ENCODE assay signal across 16 cellular contexts in the genomic region with DNA sequence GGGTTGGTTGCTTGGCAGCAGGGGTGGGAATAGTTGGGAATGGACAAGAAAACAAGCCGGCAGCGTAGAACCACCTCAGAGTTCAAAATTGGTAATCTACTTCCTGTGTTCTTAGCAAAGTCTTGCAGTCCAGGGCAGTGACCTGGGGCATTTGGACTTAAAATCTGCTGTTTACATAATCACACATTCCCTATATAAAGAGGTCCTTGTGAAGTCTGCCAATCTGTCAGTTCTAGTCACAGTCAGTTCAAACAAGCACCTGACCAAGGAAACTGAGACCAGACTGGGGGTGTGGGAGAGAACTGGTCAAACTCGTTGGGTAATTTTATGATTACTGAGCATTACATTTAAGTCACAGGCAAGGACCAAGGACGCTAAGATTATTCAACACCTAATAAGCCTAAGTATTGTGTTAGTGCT.
DNase-seq lines count a peak whose midpoint lies in the region; ATAC-seq and TF ChIP-seq lines count a peak whose summit lies in the region.
"Had no signal": no experiment of that assay in that cellular context is flagged by ENCODE, and none has a peak within 500 bp of the region (broad histone marks: within the 10 kb centered on the region; RNA-seq: fewer than 3 reads in every experiment).

No MANE protein-coding gene starts in this region.

- no peak overlapping the region for H2AFZ ChIP-seq in hepatocyte

- 33% methylated on average over 4 of the region's 4 CpGs for WGBS in hepatocyte (ENCODE audit: low lambda C conversion rate, missing lambda C conversion rate)
- 60 to 75% (median 61%) methylated on average over 4 of the region's 4 CpGs for WGBS in psoas muscle, 3 donors
- no CpG with 5 or more reads among the region's 4 CpGs for WGBS in mesendoderm (ENCODE audit: extremely low coverage, insufficient coverage, low lambda C conversion rate)

- H3K79me1 ChIP-seq in mesendoderm (ENCODE audit: low read length), result no peaks in the 10 kb centered on the region

- peak overlapping the region; percentile 21 for H3K4me2 ChIP-seq in hepatocyte
- no peak overlapping the region for H3K4me2 ChIP-seq in mesendoderm (ENCODE audit: low read length)

- H3K4me3 Mint-ChIP-seq in stimulated activated effector memory CD8-positive, alpha-beta T cell treated with anti-CD3 and anti-CD28 coated beads, Interleukin-12 subunit alpha, Interleukin-12 subunit beta, amount 100 ng/mL, for 72 hours, result no peak overlapping the region
- H3K4me3 Mint-ChIP-seq: activated CD8-positive, alpha-beta memory T cell treated with anti-CD3 and anti-CD28 coated beads, Interleukin-2, amount 10 ng/mL, durations not matched to agents 7 days and 5 days; activated naive CD4-positive, alpha-beta T cell treated with anti-CD3 and anti-CD28 coated beads, Interleukin-2, amount 10 ng/mL, durations not matched to agents 7 days and 5 days had no signal

- no peaks in the 10 kb centered on the region for H3K4me1 Mint-ChIP-seq in stimulated activated effector memory CD8-positive, alpha-beta T cell treated with anti-CD3 and anti-CD28 coated beads, Interleukin-12 subunit alpha, Interleukin-12 subunit beta, amount 100 ng/mL, for 72 hours
- H3K4me1 Mint-ChIP-seq: activated CD8-positive, alpha-beta memory T cell treated with anti-CD3 and anti-CD28 coated beads, Interleukin-2, amount 10 ng/mL, durations not matched to agents 7 days and 5 days; activated naive CD4-positive, alpha-beta T cell treated with anti-CD3 and anti-CD28 coated beads, Interleukin-2, amount 10 ng/mL, durations not matched to agents 7 days and 5 days had no signal

- in situ Hi-C loops in T47D (cut with HindIII; ENCODE audit: low pct_unique_long_range_greater_than_20kb, low sequenced_read_pairs), result no loop called here

- H3K9me3 Mint-ChIP-seq in stimulated activated effector memory CD8-positive, alpha-beta T cell treated with anti-CD3 and anti-CD28 coated beads, Interleukin-12 subunit alpha, Interleukin-12 subunit beta, amount 100 ng/mL, for 72 hours, result no peaks in the 10 kb centered on the region
- H3K9me3 Mint-ChIP-seq: activated naive CD4-positive, alpha-beta T cell treated with anti-CD3 and anti-CD28 coated beads, Interleukin-2, amount 10 ng/mL, durations not matched to agents 7 days and 5 days had no signal

- no peak overlapping the region for H4K8ac ChIP-seq in mesendoderm (ENCODE audit: low read depth, low read length)

- TF ChIP-seq CTCF in hepatocyte (IDR thresholded peaks at IDR 0.05; ENCODE audit: poor library complexity) (no peak), psoas muscle (IDR thresholded peaks at IDR 0.05) (no peak)

- no peak overlapping the region for H2AK5ac ChIP-seq in mesendoderm (ENCODE audit: low read length)

- H3K27ac Mint-ChIP-seq in stimulated activated effector memory CD8-positive, alpha-beta T cell treated with anti-CD3 and anti-CD28 coated beads, Interleukin-12 subunit alpha, Interleukin-12 subunit beta, amount 100 ng/mL, for 72 hours, result no peak overlapping the region
- H3K27ac Mint-ChIP-seq: activated CD8-positive, alpha-beta memory T cell treated with anti-CD3 and anti-CD28 coated beads, Interleukin-2, amount 10 ng/mL, durations not matched to agents 7 days and 5 days; activated naive CD4-positive, alpha-beta T cell treated with anti-CD3 and anti-CD28 coated beads, Interleukin-2, amount 10 ng/mL, durations not matched to agents 7 days and 5 days had no signal

- DNase-seq in DMS53 (lab: John Stamatoyannopoulos, UW), result peak; percentile 68
- DNase-seq in T47D (ENCODE audit: low read depth in 1 of 2, low spot score in 1 of 2), result peak; percentile 71 to 95
- peak; percentile 25 for DNase-seq in hepatocyte (ENCODE audit: low spot score)
- no peak for DNase-seq in psoas muscle
- no peak for DNase-seq in mesendoderm
- no peak for DNase-seq in hippocampal formation (lab: John Stamatoyannopoulos, UW)
- no peak for DNase-seq in stimulated activated effector memory CD8-positive, alpha-beta T cell treated with anti-CD3 and anti-CD28 coated beads, Interleukin-12 subunit alpha, Interleukin-12 subunit beta, amount 100 ng/mL, for 72 hours (ENCODE audit: low spot score in 2 of 2)
- DNase-seq: activated CD8-positive, alpha-beta memory T cell treated with anti-CD3 and anti-CD28 coated beads, Interleukin-2, amount 10 ng/mL, durations not matched to agents 7 days and 5 days; activated naive CD4-positive, alpha-beta T cell treated with anti-CD3 and anti-CD28 coated beads, Interleukin-2, amount 10 ng/mL, durations not matched to agents 7 days and 5 days; BE2C; kidney glomerular epithelial cell; NCI-H1417 treated with DMSO at 0.1 percent for 48 hours; NCI-H524 treated with DMSO at 0.1 percent for 48 hours; SJCRH30; stimulated activated CD8-positive, alpha-beta memory T cell treated with anti-CD3 and anti-CD28 coated beads, Interleukin-4, amount 100 ng/mL, for 48 hours had no signal

- peaks cover 2% of the 10 kb centered on the region for H3K79me2 ChIP-seq in hepatocyte
- H3K79me2 ChIP-seq in mesendoderm (ENCODE audit: control insufficient read depth, insufficient read depth, low read length), result no peaks in the 10 kb centered on the region

- no peak overlapping the region for H2BK15ac ChIP-seq in mesendoderm (replicated peaks; ENCODE audit: low read depth)

- no peaks in the 10 kb centered on the region for H3K36me3 ChIP-seq in hepatocyte (replicated peaks; ENCODE audit: insufficient read depth, low read depth)
- no peaks in the 10 kb centered on the region for H3K36me3 ChIP-seq in psoas muscle (ENCODE audit: insufficient read depth in 1 of 2, low read depth in 1 of 2)
- H3K36me3 ChIP-seq in mesendoderm (ENCODE audit: control insufficient read depth, insufficient read depth, low read length), result no peaks in the 10 kb centered on the region
- H3K36me3 ChIP-seq: BE2C, SJCRH30 had no signal

- no peaks in the 10 kb centered on the region for H3K9me3 ChIP-seq in hepatocyte (ENCODE audit: low read depth)
- no peaks in the 10 kb centered on the region for H3K9me3 ChIP-seq in psoas muscle
- H3K9me3 ChIP-seq: BE2C, SJCRH30 had no signal

- no peak overlapping the region for H3K23ac ChIP-seq in mesendoderm (ENCODE audit: low read length)

- ATAC-seq in psoas muscle (no peak), GM18873 (IDR thresholded peaks at IDR 0.05; ENCODE audit: low FRiP score, unreplicated experiment) (no peak)
- no peak for ATAC-seq in stimulated activated effector memory CD8-positive, alpha-beta T cell treated with anti-CD3 and anti-CD28 coated beads, Interleukin-12 subunit alpha, Interleukin-12 subunit beta, amount 100 ng/mL, for 72 hours
- ATAC-seq: activated CD8-positive, alpha-beta memory T cell treated with anti-CD3 and anti-CD28 coated beads, Interleukin-2, amount 10 ng/mL, durations not matched to agents 7 days and 5 days had no signal

- H3K18ac ChIP-seq in mesendoderm (ENCODE audit: low read length), result no peak overlapping the region

- H3K4me1 ChIP-seq in hepatocyte (ENCODE audit: insufficient read depth) (peaks cover 40% of the 10 kb centered on the region), psoas muscle (peaks cover 53% of the 10 kb centered on the region), mesendoderm (ENCODE audit: control insufficient read depth, low read depth, low read length) (no peaks in the 10 kb centered on the region)
- H3K4me1 ChIP-seq: BE2C had no signal

- no peaks in the 10 kb centered on the region for H3K9me2 ChIP-seq in hepatocyte (replicated peaks; ENCODE audit: insufficient read depth)

- H2BK120ac ChIP-seq in mesendoderm (ENCODE audit: low read depth, low read length), result no peak overlapping the region

- H3K4me3 ChIP-seq in hepatocyte (no peak overlapping the region), psoas muscle (no peak overlapping the region), mesendoderm (ENCODE audit: low read length) (no peak overlapping the region)
- H3K4me3 ChIP-seq: SJCRH30 had no signal

- H2BK5ac ChIP-seq in mesendoderm (ENCODE audit: low read length), result no peak overlapping the region

- H3K4ac ChIP-seq in mesendoderm (ENCODE audit: low read depth, low read length), result no peak overlapping the region

- no peak overlapping the region for H3K9ac ChIP-seq in mesendoderm (ENCODE audit: low read length)

- no peak overlapping the region for H4K5ac ChIP-seq in mesendoderm (ENCODE audit: low read length)

- H4K20me1 ChIP-seq in hepatocyte (ENCODE audit: insufficient read depth, poor library complexity, severe bottlenecking), result no peaks in the 10 kb centered on the region

- no peak overlapping the region for H3K56ac ChIP-seq in mesendoderm (ENCODE audit: low read length)

- H3K27ac ChIP-seq in hepatocyte, result peak overlapping the region; percentile 45
- H3K27ac ChIP-seq in psoas muscle, result peak overlapping the region; percentile 20
- no peak overlapping the region for H3K27ac ChIP-seq in mesendoderm (ENCODE audit: low read depth, low read length)
- H3K27ac ChIP-seq: SJCRH30 had no signal

- H3K27me3 ChIP-seq in hepatocyte (no peaks in the 10 kb centered on the region), psoas muscle (ENCODE audit: insufficient read depth in 3 of 3, low read length in 2 of 3) (no peaks in the 10 kb centered on the region), mesendoderm (ENCODE audit: insufficient read depth, low read length, poor library complexity) (no peaks in the 10 kb centered on the region)
- H3K27me3 ChIP-seq: BE2C, SJCRH30 had no signal

- intact Hi-C loops in psoas muscle (cut with DNase I), result no loop called here

- H3K36me3 Mint-ChIP-seq in stimulated activated effector memory CD8-positive, alpha-beta T cell treated with anti-CD3 and anti-CD28 coated beads, Interleukin-12 subunit alpha, Interleukin-12 subunit beta, amount 100 ng/mL, for 72 hours, result no peaks in the 10 kb centered on the region
- H3K36me3 Mint-ChIP-seq: activated naive CD4-positive, alpha-beta T cell treated with anti-CD3 and anti-CD28 coated beads, Interleukin-2, amount 10 ng/mL, durations not matched to agents 7 days and 5 days had no signal

Comparison
In these comparisons a context has a peak if more than half of its experiments do, and no peak if none do; other contexts are left out.
1. DNase-seq: peak in DMS53 (single experiment), T47D (2 of 2) and hepatocyte (single experiment); none in psoas muscle (0 of 2), mesendoderm (single experiment), hippocampal formation (0 of 2) and stimulated activated effector memory CD8-positive, alpha-beta T cell treated with anti-CD3 and anti-CD28 coated beads, Interleukin-12 subunit alpha, Interleukin-12 subunit beta, amount 100 ng/mL, for 72 hours (0 of 2).